21 cellular contexts compared by ENCODE assay signal in the genomic region with DNA sequence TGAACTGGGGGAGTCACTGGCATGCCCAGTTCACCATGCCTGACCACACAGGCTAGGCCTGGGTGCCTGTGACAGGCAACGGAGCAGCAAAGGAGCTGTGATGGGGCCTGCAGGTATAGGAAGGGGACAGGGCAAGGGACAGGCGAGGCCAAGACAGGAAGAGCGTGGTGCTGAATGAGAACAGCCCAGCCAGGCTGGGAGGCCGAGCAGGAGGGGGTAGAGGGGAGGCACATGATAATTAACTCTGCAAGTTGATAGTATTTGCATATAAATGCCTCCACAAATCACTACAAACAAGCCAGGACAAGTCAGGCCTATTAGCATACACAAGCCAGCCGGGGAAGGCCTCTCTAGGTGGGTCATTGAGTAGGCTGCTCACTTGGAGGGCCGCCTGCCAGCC. TPM values are rescaled to one million over a fixed set of nuclear protein-coding genes. Genes with fewer than 3 reads are reported as not detected.
A peak's percentile ranks its signal among the peaks of the same experiment; 100 is the strongest.
DNase-seq lines count a peak whose midpoint lies in the region; FAIRE-seq and TF ChIP-seq lines count a peak whose summit lies in the region.
"Had no signal": no experiment of that assay in that cellular context is flagged by ENCODE, and none has a peak within 500 bp of the region (broad histone marks: within the 10 kb centered on the region; RNA-seq: fewer than 3 reads in every experiment).

No MANE protein-coding gene starts in this region.

- H4K8ac ChIP-seq in H1 (ENCODE audit: extremely low read depth, insufficient read depth, low read length) (no peak overlapping the region), neuronal stem cell (ENCODE audit: low read depth, low read length) (no peak overlapping the region)

- TF ChIP-seq EP300 in H1 (IDR thresholded peaks at IDR 0.05; ENCODE audit: borderline replicate concordance in 1 of 2, low read depth in 2 of 2, low read length in 2 of 2), result no peak; a peak in 1 of 3 replicates

- no peak overlapping the region for H4K91ac ChIP-seq in H1 (replicated peaks; ENCODE audit: insufficient read length, low read length)
- H4K91ac ChIP-seq in neuronal stem cell (ENCODE audit: low read depth, low read length, poor library complexity), result no peak overlapping the region

- no peak for TF ChIP-seq RAD21 in H1 (IDR thresholded peaks at IDR 0.05 in 1 of 2, conservative IDR thresholded peaks at IDR 0.05 in 1 of 2; ENCODE audit: low read depth in 2 of 2, low read length in 2 of 2)

- WGBS in H1 (ENCODE audit: extremely low coverage in 1 of 2, insufficient coverage in 1 of 2, insufficient read length in 1 of 2, insufficient replicate concordance in 2 of 2, low coverage in 1 of 2, low lambda C conversion rate in 2 of 2, missing lambda C conversion rate in 1 of 2), 2 experiments, result 5% methylated on average over 6 of the region's 6 CpGs; no CpG with 5 or more reads in 1 of the 2 experiments
- WGBS in neuronal stem cell (ENCODE audit: extremely low coverage in 2 of 2, insufficient read length in 2 of 2, insufficient replicate concordance in 1 of 2), 2 donors, result no CpG with 5 or more reads among the region's 6 CpGs

- H3K27me3 Mint-ChIP-seq in activated T-helper 1 cell treated with anti-CD3 and anti-CD28 coated beads, Interleukin-12 subunit alpha, Interleukin-12 subunit beta, Interleukin-2, Interleukin-4 antibody, amounts not matched to agents 30 ng/mL and 10 ng/mL and 1 ng/mL, durations not matched to agents 14 hours and 24 hours and 36 hours (ENCODE audit: insufficient read depth), result peaks cover 37% of the 10 kb centered on the region

- no peaks in the 10 kb centered on the region for H3K79me2 ChIP-seq in H1 (ENCODE audit: control insufficient read depth in 1 of 2, insufficient read depth in 2 of 2, low read length in 2 of 2)

- H3K9me3 Mint-ChIP-seq in activated T-helper 1 cell treated with anti-CD3 and anti-CD28 coated beads, Interleukin-12 subunit alpha, Interleukin-12 subunit beta, Interleukin-2, Interleukin-4 antibody, amounts not matched to agents 30 ng/mL and 10 ng/mL and 1 ng/mL, durations not matched to agents 14 hours and 24 hours and 36 hours, result no peaks in the 10 kb centered on the region
- H3K9me3 Mint-ChIP-seq: activated naive CD4-positive, alpha-beta T cell treated with anti-CD3 and anti-CD28 coated beads, Interleukin-2, amount 50 U/mL, for 24 hours; dendritic cell treated with granulocyte-macrophage colony-stimulating factor and Interleukin-4, amounts not matched to agents 40 ng/mL and 50 ng/mL, for 4 days had no signal

- no peak overlapping the region for H3K9ac ChIP-seq in H1 (replicated peaks in 1 of 4; ENCODE audit: extremely low read depth in 1 of 4, low read depth in 3 of 4, low read length in 3 of 4)
- H3K9ac ChIP-seq in neuronal stem cell (ENCODE audit: low read depth, low read length, poor library complexity), result no peak overlapping the region
- H3K9ac ChIP-seq: parathyroid adenoma had no signal

- H2BK15ac ChIP-seq in H1 (ENCODE audit: low read length) (no peak overlapping the region), neuronal stem cell (ENCODE audit: low read length) (no peak overlapping the region)

- POLR2A ChIA-PET in H1 (lab: Charles Lee; ENCODE audit: partially characterized antibody), result interaction anchor here (0.9 kb wide), 1 partner anchor 9 kb away, joined by 3 read pairs; no protein-coding TSS in a partner anchor

- H3K4me3 ChIP-seq in H1 (ENCODE audit: extremely low read depth in 1 of 4, insufficient read depth in 2 of 4, low read depth in 3 of 4, low read length in 4 of 4) (peak overlapping the region in 1 of 4 experiments; percentile 18; a peak in 1 of 8 replicates), neuronal stem cell (ENCODE audit: low read length in 2 of 2) (no peak overlapping the region), ascending aorta (no peak overlapping the region)
- H3K4me3 ChIP-seq: heart left ventricle, smooth muscle cell had no signal

- H3K23me2 ChIP-seq in H1 (ENCODE audit: low read depth, low read length), result peaks cover 5% of the 10 kb centered on the region

- H2AFZ ChIP-seq in H1 (ENCODE audit: low read length), result no peak overlapping the region
- H2AFZ ChIP-seq in neuronal stem cell (ENCODE audit: low read length), result no peak overlapping the region
- H2AFZ ChIP-seq: parathyroid adenoma had no signal

- H3K18ac ChIP-seq in H1 (ENCODE audit: extremely low read depth, low read length) (peak overlapping the region; percentile 81), neuronal stem cell (ENCODE audit: low read length) (peak overlapping the region; percentile 90)

- H3K23ac ChIP-seq in H1 (ENCODE audit: insufficient read length) (no peak overlapping the region), neuronal stem cell (ENCODE audit: low read depth, low read length, poor library complexity) (peak overlapping the region; percentile 81)

- H3K27ac ChIP-seq in H1 (ENCODE audit: low read depth, low read length), result no peak overlapping the region
- no peak overlapping the region for H3K27ac ChIP-seq in neuronal stem cell (replicated peaks; ENCODE audit: low read length)
- H3K27ac ChIP-seq in ascending aorta, result peak overlapping the region in 1 of 2 donors; percentile 10
- H3K27ac ChIP-seq: brain microvascular endothelial cell, heart left ventricle, parathyroid adenoma had no signal

- no peak overlapping the region for H3K4me3 Mint-ChIP-seq in activated T-helper 1 cell treated with anti-CD3 and anti-CD28 coated beads, Interleukin-12 subunit alpha, Interleukin-12 subunit beta, Interleukin-2, Interleukin-4 antibody, amounts not matched to agents 30 ng/mL and 10 ng/mL and 1 ng/mL, durations not matched to agents 14 hours and 24 hours and 36 hours
- H3K4me3 Mint-ChIP-seq: activated naive CD4-positive, alpha-beta T cell treated with anti-CD3 and anti-CD28 coated beads, Interleukin-2, amount 50 U/mL, for 24 hours; dendritic cell treated with granulocyte-macrophage colony-stimulating factor and Interleukin-4, amounts not matched to agents 40 ng/mL and 50 ng/mL, for 4 days had no signal

- H3K27ac Mint-ChIP-seq in activated T-helper 1 cell treated with anti-CD3 and anti-CD28 coated beads, Interleukin-12 subunit alpha, Interleukin-12 subunit beta, Interleukin-2, Interleukin-4 antibody, amounts not matched to agents 30 ng/mL and 10 ng/mL and 1 ng/mL, durations not matched to agents 14 hours and 24 hours and 36 hours, result no peak overlapping the region
- H3K27ac Mint-ChIP-seq: activated naive CD4-positive, alpha-beta T cell treated with anti-CD3 and anti-CD28 coated beads, Interleukin-2, amount 50 U/mL, for 24 hours; dendritic cell treated with granulocyte-macrophage colony-stimulating factor and Interleukin-4, amounts not matched to agents 40 ng/mL and 50 ng/mL, for 4 days had no signal

- H4K20me1 ChIP-seq in H1 (replicated peaks in 1 of 2; ENCODE audit: control insufficient read depth in 1 of 2, insufficient read depth in 2 of 2, low read length in 2 of 2), result peaks cover 0 to 4% of the 10 kb centered on the region in 2 experiments

- H3K27me3 ChIP-seq in H1 (replicated peaks in 1 of 4; ENCODE audit: control insufficient read depth in 3 of 4, extremely low read depth in 1 of 4, insufficient read depth in 3 of 4, low read length in 3 of 4), result peaks cover 60 to 90% (median 86%) of the 10 kb centered on the region in 4 experiments
- peaks cover 0 to 20% (median 0%) of the 10 kb centered on the region in 3 experiments for H3K27me3 ChIP-seq in neuronal stem cell (ENCODE audit: control insufficient read depth in 3 of 3, insufficient read depth in 3 of 3, low read depth in 1 of 3, low read length in 3 of 3)
- no peaks in the 10 kb centered on the region for H3K27me3 ChIP-seq in ascending aorta
- H3K27me3 ChIP-seq: brain microvascular endothelial cell, heart left ventricle had no signal

- TF ChIP-seq CTCF in H1 (IDR thresholded peaks at IDR 0.05; ENCODE audit: control extremely low read depth in 1 of 3, insufficient read depth in 1 of 3, low read depth in 1 of 3, low read length in 3 of 3), result no peak
- no peak for TF ChIP-seq CTCF in ascending aorta (IDR thresholded peaks at IDR 0.05)

- H2BK12ac ChIP-seq in H1 (ENCODE audit: low read depth, low read length) (peak overlapping the region; percentile 94), neuronal stem cell (ENCODE audit: low read length) (no peak overlapping the region)

- H2BK120ac ChIP-seq in H1 (replicated peaks; ENCODE audit: low read depth, low read length), result no peak overlapping the region
- H2BK120ac ChIP-seq in neuronal stem cell (ENCODE audit: low read depth, low read length), result no peak overlapping the region

- H3K9me3 ChIP-seq in H1 (ENCODE audit: insufficient read depth in 2 of 2, low read depth in 1 of 2, low read length in 1 of 2), result peaks cover 0 to 3% of the 10 kb centered on the region in 2 experiments; a peak in 1 of 4 replicates
- H3K9me3 ChIP-seq in neuronal stem cell (replicated peaks in 1 of 2; ENCODE audit: control insufficient read depth in 2 of 2, insufficient read depth in 1 of 2, low read depth in 1 of 2, low read length in 2 of 2), result no peaks in the 10 kb centered on the region
- no peaks in the 10 kb centered on the region for H3K9me3 ChIP-seq in ascending aorta
- H3K9me3 ChIP-seq: heart left ventricle had no signal

- H2BK20ac ChIP-seq in H1 (ENCODE audit: low read length), result peak overlapping the region; percentile 75; the same call in 1 of the 2 replicates

- H3K14ac ChIP-seq in H1 (ENCODE audit: insufficient read length) (no peak overlapping the region), neuronal stem cell (ENCODE audit: low read length) (peak overlapping the region; percentile 61)

- peak; percentile 57 for FAIRE-seq in H1 (lab: Jason Lieb, UNC)
- FAIRE-seq: RCC 7860 had no signal

- H3K36me3 Mint-ChIP-seq in activated T-helper 1 cell treated with anti-CD3 and anti-CD28 coated beads, Interleukin-12 subunit alpha, Interleukin-12 subunit beta, Interleukin-2, Interleukin-4 antibody, amounts not matched to agents 30 ng/mL and 10 ng/mL and 1 ng/mL, durations not matched to agents 14 hours and 24 hours and 36 hours (ENCODE audit: low read depth), result no peaks in the 10 kb centered on the region
- H3K36me3 Mint-ChIP-seq: activated naive CD4-positive, alpha-beta T cell treated with anti-CD3 and anti-CD28 coated beads, Interleukin-2, amount 50 U/mL, for 24 hours had no signal

- DNase-seq in ELF-1 (ENCODE audit: low read depth, low spot score) (peak; percentile 89), NCI-H1048 (lab: John Stamatoyannopoulos, UW) (peak; percentile 32), H1 (ENCODE audit: low read depth in 1 of 2, low spot score in 2 of 2) (no peak), neuronal stem cell (ENCODE audit: low spot score) (no peak), glomerular visceral epithelial cell (ENCODE audit: extremely low spot score) (no peak), GM19238 (ENCODE audit: insufficient read length, low spot score) (no peak), ascending aorta (ENCODE audit: low spot score in 2 of 2) (no peak)
- DNase-seq in activated T-helper 1 cell treated with anti-CD3 and anti-CD28 coated beads, Interleukin-12 subunit alpha, Interleukin-12 subunit beta, Interleukin-2, Interleukin-4 antibody, amounts not matched to agents 30 ng/mL and 10 ng/mL and 1 ng/mL, durations not matched to agents 14 hours and 24 hours and 36 hours (ENCODE audit: low spot score), result no peak
- DNase-seq: activated CD4-positive, alpha-beta T cell treated with anti-CD3 and anti-CD28 coated beads, Interleukin-2, amount 50 U/mL, for 48 hours; activated T-cell treated with anti-CD3 and anti-CD28 coated beads, Interleukin-2, amount 50 U/mL, for 1 hour; brain microvascular endothelial cell; DMS53; heart left ventricle; kidney glomerular epithelial cell; NCI-H146; NCI-H510A treated with DMSO at 0.1 percent for 48 hours had no signal

- H3K4me1 Mint-ChIP-seq in activated T-helper 1 cell treated with anti-CD3 and anti-CD28 coated beads, Interleukin-12 subunit alpha, Interleukin-12 subunit beta, Interleukin-2, Interleukin-4 antibody, amounts not matched to agents 30 ng/mL and 10 ng/mL and 1 ng/mL, durations not matched to agents 14 hours and 24 hours and 36 hours (ENCODE audit: low read depth), result no peaks in the 10 kb centered on the region

- H3K4me2 ChIP-seq in H1 (ENCODE audit: insufficient read depth in 1 of 2, low read depth in 2 of 2, low read length in 2 of 2) (peak overlapping the region; percentile 47 to 57), neuronal stem cell (ENCODE audit: insufficient read depth, low read length, poor library complexity, severe bottlenecking) (no peak overlapping the region)
- H3K4me2 ChIP-seq: smooth muscle cell had no signal

- H3K36me3 ChIP-seq in H1 (ENCODE audit: control insufficient read depth in 2 of 4, insufficient read depth in 4 of 4, low read length in 3 of 4) (no peaks in the 10 kb centered on the region), neuronal stem cell (replicated peaks in 1 of 2; ENCODE audit: control insufficient read depth in 2 of 2, insufficient read depth in 2 of 2, low read length in 2 of 2) (peaks cover 0 to 8% of the 10 kb centered on the region in 2 donors), ascending aorta (no peaks in the 10 kb centered on the region)
- H3K36me3 ChIP-seq: brain microvascular endothelial cell, heart left ventricle had no signal

- H3K4me1 ChIP-seq in H1 (replicated peaks in 1 of 4; ENCODE audit: control insufficient read depth in 3 of 4, insufficient read depth in 4 of 4, low read length in 3 of 4) (peaks cover 24 to 50% (median 34%) of the 10 kb centered on the region in 4 experiments), neuronal stem cell (ENCODE audit: control insufficient read depth in 2 of 2, insufficient read depth in 1 of 2, low read depth in 1 of 2, low read length in 2 of 2) (peaks cover 29 to 56% of the 10 kb centered on the region in 2 donors), ascending aorta (peaks cover 8 to 65% of the 10 kb centered on the region in 2 donors)

- H3K79me1 ChIP-seq in H1 (ENCODE audit: low read depth, low read length), result no peaks in the 10 kb centered on the region; the same call in 1 of the 2 replicates
- no peaks in the 10 kb centered on the region for H3K79me1 ChIP-seq in neuronal stem cell (ENCODE audit: low read depth, low read length)

- H3K56ac ChIP-seq in H1 (replicated peaks; ENCODE audit: insufficient read length, low read depth, low read length), result no peak overlapping the region

- intact Hi-C loops in ascending aorta (cut with DNase I), result loop anchor here (10.0 kb wide), 1 partner anchor 535 kb away; no protein-coding TSS in a partner anchor
- intact Hi-C loops in activated T-helper 1 cell treated with anti-CD3 and anti-CD28 coated beads, Interleukin-12 subunit alpha, Interleukin-12 subunit beta, Interleukin-2, Interleukin-4 antibody, amounts not matched to agents 30 ng/mL and 10 ng/mL and 1 ng/mL, durations not matched to agents 14 hours and 24 hours and 36 hours (cut with micrococcal nuclease), result loop anchor here (10.0 kb wide), 1 partner anchor 255 kb away; no protein-coding TSS in a partner anchor

- H3K4ac ChIP-seq in H1 (replicated peaks; ENCODE audit: insufficient read length, low read depth, low read length) (peak overlapping the region; percentile 50), neuronal stem cell (ENCODE audit: low read length) (peak overlapping the region; percentile 69)

- H2BK5ac ChIP-seq in H1 (ENCODE audit: low read depth, low read length), result peak overlapping the region; percentile 90; the same call in 1 of the 2 replicates
- no peak overlapping the region for H2BK5ac ChIP-seq in neuronal stem cell (ENCODE audit: low read length)

- peak overlapping the region; percentile 76; the same call in 1 of the 2 replicates for H2AK5ac ChIP-seq in H1 (ENCODE audit: low read depth, low read length)
- H2AK5ac ChIP-seq in neuronal stem cell (ENCODE audit: low read depth, low read length), result peak overlapping the region; percentile 40

- CTCF ChIA-PET in H1 (lab: Charles Lee; ENCODE audit: partially characterized antibody), result interaction anchor here (1.0 to 4.4 kb wide), 4 partner anchors 9 to 90 kb away, joined by 3 to 24 read pairs (median 4); partner anchors contain the start of gene ZFHX3

- TF ChIP-seq POLR2A in H1 (IDR thresholded peaks at IDR 0.05; ENCODE audit: control extremely low read depth in 1 of 2, low read depth in 2 of 2, low read length in 2 of 2), result no peak

- no peak overlapping the region for H4K5ac ChIP-seq in H1 (ENCODE audit: insufficient read length, low read depth, low read length)

RNA-seq across cellular contexts. Expression of gene ZFHX3, which starts 7.8 kb away (rescaled TPM):
- 0.90 and 0.99 TPM in 2 replicates for total RNA-seq in H1 (2021; fragmentation: NEBNext Ultra II Directional; extraction: Animal tissue kit (Norgen Biotek cat#: 25700))
- 0.08 and 0.11 TPM in 2 replicates for polyA plus RNA-seq in H1 (2011; rRNA removed)
- polyA plus RNA-seq in H1 (2011; cell fraction: cytosol; rRNA removed), result 0.09 TPM
- 0.27 TPM for polyA plus RNA-seq in H1 (2011; cell fraction: nucleus; rRNA removed)
- 0.71 to 1.2 TPM (median 1.0 TPM) in 4 replicates for polyA plus RNA-seq in H1 (2012, experiment 1 of 2)
- polyA plus RNA-seq in H1 (2012, experiment 2 of 2), result 0.04 TPM
- 0.30 TPM for polyA plus RNA-seq in H1 (2013, experiment 1 of 2)
- polyA plus RNA-seq in H1 (2013, experiment 2 of 2), result 0.26 TPM
- polyA minus RNA-seq in H1 (2011; rRNA and poly(A)+ RNA removed), result 0.41 and 0.57 TPM in 2 replicates
- 0.44 TPM for polyA minus RNA-seq in H1 (2011; cell fraction: cytosol; rRNA and poly(A)+ RNA removed)
- 0.90 TPM for polyA minus RNA-seq in H1 (2011; cell fraction: nucleus; rRNA and poly(A)+ RNA removed)
- 1.8 TPM for polyA plus RNA-seq in neuronal stem cell (2013, experiment 1 of 2)
- 2.1 TPM for polyA plus RNA-seq in neuronal stem cell (2013, experiment 2 of 2)
- total RNA-seq in ascending aorta, result 34.8 TPM
- 0.34 TPM in 2 replicates for total RNA-seq in activated T-helper 1 cell treated with anti-CD3 and anti-CD28 coated beads, Interleukin-12 subunit alpha, Interleukin-12 subunit beta, Interleukin-2, Interleukin-4 antibody, amounts not matched to agents 30 ng/mL and 10 ng/mL and 1 ng/mL, durations not matched to agents 14 hours and 24 hours and 36 hours

Comparison
In these comparisons a context has a peak if more than half of its experiments do, and no peak if none do; other contexts are left out.
1. DNase-seq: peak in ELF-1 (single experiment) and NCI-H1048 (single experiment); none in H1 (0 of 2), neuronal stem cell (single experiment), glomerular visceral epithelial cell (single experiment), GM19238 (single experiment), ascending aorta (0 of 2) and activated T-helper 1 cell treated with anti-CD3 and anti-CD28 coated beads, Interleukin-12 subunit alpha, Interleukin-12 subunit beta, Interleukin-2, Interleukin-4 antibody, amounts not matched to agents 30 ng/mL and 10 ng/mL and 1 ng/mL, durations not matched to agents 14 hours and 24 hours and 36 hours (single experiment).
2. RNA of gene ZFHX3, which starts 7.8 kb away (total RNA-seq): 34.8 TPM in ascending aorta (single experiment); 0.90 to 0.99 TPM in H1 and 0.34 TPM in activated T-helper 1 cell treated with anti-CD3 and anti-CD28 coated beads, Interleukin-12 subunit alpha, Interleukin-12 subunit beta, Interleukin-2, Interleukin-4 antibody, amounts not matched to agents 30 ng/mL and 10 ng/mL and 1 ng/mL, durations not matched to agents 14 hours and 24 hours and 36 hours; every median in the first group is over 10 times any median in the second.